In genomic region chr16:13291934-13292333, GRCh38 we compare ENCODE assay signal across 1 cellular context.
TF ChIP-seq lines count a peak whose summit lies in the region.

No MANE protein-coding gene starts in this region.

TF ChIP-seq in HepG2, 621 proteins besides CTCF, POLR2A, EP300 and RAD21 (continued from another document):
- TF ChIP-seq, protein P1, sequence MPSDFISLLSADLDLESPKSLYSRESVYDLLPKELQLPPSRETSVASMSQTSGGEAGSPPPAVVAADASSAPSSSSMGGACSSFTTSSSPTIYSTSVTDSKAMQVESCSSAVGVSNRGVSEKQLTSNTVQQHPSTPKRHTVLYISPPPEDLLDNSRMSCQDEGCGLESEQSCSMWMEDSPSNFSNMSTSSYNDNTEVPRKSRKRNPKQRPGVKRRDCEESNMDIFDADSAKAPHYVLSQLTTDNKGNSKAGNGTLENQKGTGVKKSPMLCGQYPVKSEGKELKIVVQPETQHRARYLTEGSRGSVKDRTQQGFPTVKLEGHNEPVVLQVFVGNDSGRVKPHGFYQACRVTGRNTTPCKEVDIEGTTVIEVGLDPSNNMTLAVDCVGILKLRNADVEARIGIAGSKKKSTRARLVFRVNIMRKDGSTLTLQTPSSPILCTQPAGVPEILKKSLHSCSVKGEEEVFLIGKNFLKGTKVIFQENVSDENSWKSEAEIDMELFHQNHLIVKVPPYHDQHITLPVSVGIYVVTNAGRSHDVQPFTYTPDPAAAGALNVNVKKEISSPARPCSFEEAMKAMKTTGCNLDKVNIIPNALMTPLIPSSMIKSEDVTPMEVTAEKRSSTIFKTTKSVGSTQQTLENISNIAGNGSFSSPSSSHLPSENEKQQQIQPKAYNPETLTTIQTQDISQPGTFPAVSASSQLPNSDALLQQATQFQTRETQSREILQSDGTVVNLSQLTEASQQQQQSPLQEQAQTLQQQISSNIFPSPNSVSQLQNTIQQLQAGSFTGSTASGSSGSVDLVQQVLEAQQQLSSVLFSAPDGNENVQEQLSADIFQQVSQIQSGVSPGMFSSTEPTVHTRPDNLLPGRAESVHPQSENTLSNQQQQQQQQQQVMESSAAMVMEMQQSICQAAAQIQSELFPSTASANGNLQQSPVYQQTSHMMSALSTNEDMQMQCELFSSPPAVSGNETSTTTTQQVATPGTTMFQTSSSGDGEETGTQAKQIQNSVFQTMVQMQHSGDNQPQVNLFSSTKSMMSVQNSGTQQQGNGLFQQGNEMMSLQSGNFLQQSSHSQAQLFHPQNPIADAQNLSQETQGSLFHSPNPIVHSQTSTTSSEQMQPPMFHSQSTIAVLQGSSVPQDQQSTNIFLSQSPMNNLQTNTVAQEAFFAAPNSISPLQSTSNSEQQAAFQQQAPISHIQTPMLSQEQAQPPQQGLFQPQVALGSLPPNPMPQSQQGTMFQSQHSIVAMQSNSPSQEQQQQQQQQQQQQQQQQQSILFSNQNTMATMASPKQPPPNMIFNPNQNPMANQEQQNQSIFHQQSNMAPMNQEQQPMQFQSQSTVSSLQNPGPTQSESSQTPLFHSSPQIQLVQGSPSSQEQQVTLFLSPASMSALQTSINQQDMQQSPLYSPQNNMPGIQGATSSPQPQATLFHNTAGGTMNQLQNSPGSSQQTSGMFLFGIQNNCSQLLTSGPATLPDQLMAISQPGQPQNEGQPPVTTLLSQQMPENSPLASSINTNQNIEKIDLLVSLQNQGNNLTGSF (CRISPR knock-in tag; IDR thresholded peaks at IDR 0.05): 0 out of 2 replicates have a peak, but pooled peaks have one; percentile 45
- no peak for TF ChIP-seq ZNF720 (CRISPR knock-in tag; IDR thresholded peaks at IDR 0.05)
- no peak for TF ChIP-seq ELF4 (CRISPR knock-in tag; IDR thresholded peaks at IDR 0.05; ENCODE audit: borderline replicate concordance)
- no peak for TF ChIP-seq SNAPC4 (CRISPR knock-in tag; IDR thresholded peaks at IDR 0.05)
- TF ChIP-seq KLF15 (CRISPR knock-in tag; IDR thresholded peaks at IDR 0.05; ENCODE audit: borderline replicate concordance): no peak
- TF ChIP-seq, protein P2, sequence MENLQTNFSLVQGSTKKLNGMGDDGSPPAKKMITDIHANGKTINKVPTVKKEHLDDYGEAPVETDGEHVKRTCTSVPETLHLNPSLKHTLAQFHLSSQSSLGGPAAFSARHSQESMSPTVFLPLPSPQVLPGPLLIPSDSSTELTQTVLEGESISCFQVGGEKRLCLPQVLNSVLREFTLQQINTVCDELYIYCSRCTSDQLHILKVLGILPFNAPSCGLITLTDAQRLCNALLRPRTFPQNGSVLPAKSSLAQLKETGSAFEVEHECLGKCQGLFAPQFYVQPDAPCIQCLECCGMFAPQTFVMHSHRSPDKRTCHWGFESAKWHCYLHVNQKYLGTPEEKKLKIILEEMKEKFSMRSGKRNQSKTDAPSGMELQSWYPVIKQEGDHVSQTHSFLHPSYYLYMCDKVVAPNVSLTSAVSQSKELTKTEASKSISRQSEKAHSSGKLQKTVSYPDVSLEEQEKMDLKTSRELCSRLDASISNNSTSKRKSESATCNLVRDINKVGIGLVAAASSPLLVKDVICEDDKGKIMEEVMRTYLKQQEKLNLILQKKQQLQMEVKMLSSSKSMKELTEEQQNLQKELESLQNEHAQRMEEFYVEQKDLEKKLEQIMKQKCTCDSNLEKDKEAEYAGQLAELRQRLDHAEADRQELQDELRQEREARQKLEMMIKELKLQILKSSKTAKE (CRISPR knock-in tag; IDR thresholded peaks at IDR 0.05; ENCODE audit: borderline replicate concordance): no peak
- no peak for TF ChIP-seq GABPB1 (CRISPR knock-in tag; IDR thresholded peaks at IDR 0.05)
- no peak for TF ChIP-seq ZNF879 (CRISPR knock-in tag; IDR thresholded peaks at IDR 0.05)
- TF ChIP-seq ZNF557 (CRISPR knock-in tag; IDR thresholded peaks at IDR 0.05): no peak
- TF ChIP-seq CBX1 (IDR thresholded peaks at IDR 0.05; ENCODE audit: low read depth): no peak
- no peak for TF ChIP-seq ZMYM4 (CRISPR knock-in tag; IDR thresholded peaks at IDR 0.05)
- no peak for TF ChIP-seq ZNF264 (CRISPR knock-in tag; IDR thresholded peaks at IDR 0.05)
- no peak for TF ChIP-seq ETV6 (CRISPR knock-in tag; conservative IDR thresholded peaks at IDR 0.05)
- peak; percentile 48; the same call in 1 of the 2 replicates for TF ChIP-seq NKX3-1 (CRISPR knock-in tag; IDR thresholded peaks at IDR 0.05)
- TF ChIP-seq ZNF773 (CRISPR knock-in tag; IDR thresholded peaks at IDR 0.05; ENCODE audit: borderline replicate concordance): 0 out of 2 replicates have a peak, but pooled peaks have one; percentile 39
- TF ChIP-seq, protein P3, sequence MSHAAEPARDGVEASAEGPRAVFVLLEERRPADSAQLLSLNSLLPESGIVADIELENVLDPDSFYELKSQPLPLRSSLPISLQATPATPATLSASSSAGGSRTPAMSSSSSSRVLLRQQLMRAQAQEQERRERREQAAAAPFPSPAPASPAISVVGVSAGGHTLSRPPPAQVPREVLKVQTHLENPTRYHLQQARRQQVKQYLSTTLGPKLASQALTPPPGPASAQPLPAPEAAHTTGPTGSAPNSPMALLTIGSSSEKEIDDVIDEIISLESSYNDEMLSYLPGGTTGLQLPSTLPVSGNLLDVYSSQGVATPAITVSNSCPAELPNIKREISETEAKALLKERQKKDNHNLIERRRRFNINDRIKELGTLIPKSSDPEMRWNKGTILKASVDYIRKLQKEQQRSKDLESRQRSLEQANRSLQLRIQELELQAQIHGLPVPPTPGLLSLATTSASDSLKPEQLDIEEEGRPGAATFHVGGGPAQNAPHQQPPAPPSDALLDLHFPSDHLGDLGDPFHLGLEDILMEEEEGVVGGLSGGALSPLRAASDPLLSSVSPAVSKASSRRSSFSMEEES (CRISPR knock-in tag; IDR thresholded peaks at IDR 0.05): no peak
- no peak for TF ChIP-seq NCOA2 (CRISPR knock-in tag; IDR thresholded peaks at IDR 0.05)
- TF ChIP-seq ZNF850 (CRISPR knock-in tag; conservative IDR thresholded peaks at IDR 0.05): no peak
- no peak for TF ChIP-seq ZEB1 (IDR thresholded peaks at IDR 0.05; ENCODE audit: insufficient replicate concordance, low read depth)
- TF ChIP-seq ZNF460 (CRISPR knock-in tag; IDR thresholded peaks at IDR 0.05; ENCODE audit: borderline replicate concordance): no peak
